ENCODE assay signal across 34 cellular contexts in genomic region chr9:117625154-117625553, GRCh38.
"Had no signal": no experiment of that assay in that cellular context is flagged by ENCODE, and none has a peak within 500 bp of the region (broad histone marks: within the 10 kb centered on the region; RNA-seq: fewer than 3 reads in every experiment).

No MANE protein-coding gene starts in this region.

- H3K4me2 ChIP-seq: KMS-11 had no signal

- H3K27me3 ChIP-seq: MG63 had no signal

- H3K36me3 ChIP-seq: MG63 had no signal

- H3K9me3 ChIP-seq: MG63 had no signal

- H3K27ac ChIP-seq: KMS-11 had no signal

- DNase-seq: Karpas-422, Kasumi-1, KG1, MG63, MM.1S, MV-4-11, NCI-H1048, NCI-H1092, NCI-H1092 treated with DMSO at 0.1 percent for 48 hours, NCI-H1105, NCI-H1105 treated with DMSO at 0.1 percent for 48 hours, NCI-H1417, NCI-H1417 treated with DMSO at 0.1 percent for 48 hours, NCI-H1436, NCI-H1436 treated with DMSO at 0.1 percent for 48 hours, NCI-H146, NCI-H1694, NCI-H1694 treated with DMSO at 0.1 percent for 48 hours, NCI-H187, NCI-H187 treated with DMSO at 0.1 percent for 48 hours, NCI-H1930, NCI-H2029, NCI-H2029 treated with DMSO at 0.1 percent for 48 hours, NCI-H2081, NCI-H2081 treated with DMSO at 0.1 percent for 48 hours, NCI-H2107, NCI-H2171, NCI-H2171 treated with DMSO at 0.1 percent for 48 hours, NCI-H2227 treated with DMSO at 0.1 percent for 48 hours, NCI-H226, NCI-H345, NCI-H510A, NCI-H510A treated with DMSO at 0.1 percent for 48 hours had no signal

- H3K9ac ChIP-seq: KMS-11 had no signal

- H3K4me3 ChIP-seq: MG63 had no signal
